In genomic region chr2:239145106-239145505, GRCh38 we compare ENCODE assay signal across 18 cellular contexts.
"Had no signal": no experiment of that assay in that cellular context is flagged by ENCODE, and none has a peak within 500 bp of the region (broad histone marks: within the 10 kb centered on the region; RNA-seq: fewer than 3 reads in every experiment).

No MANE protein-coding gene starts in this region.

- H3K4me3 Mint-ChIP-seq: activated T-helper 1 cell treated with anti-CD3 and anti-CD28 coated beads, Interleukin-12 subunit alpha, Interleukin-12 subunit beta, Interleukin-2, Interleukin-4 antibody, amounts not matched to agents 30 ng/mL and 10 ng/mL and 1 ng/mL, durations not matched to agents 14 hours and 24 hours and 36 hours; naive B cell; neural progenitor cell had no signal

- H3K27me3 Mint-ChIP-seq: naive B cell, progenitor cell of endocrine pancreas had no signal

- H3K27ac Mint-ChIP-seq: activated T-helper 1 cell treated with anti-CD3 and anti-CD28 coated beads, Interleukin-12 subunit alpha, Interleukin-12 subunit beta, Interleukin-2, Interleukin-4 antibody, amounts not matched to agents 30 ng/mL and 10 ng/mL and 1 ng/mL, durations not matched to agents 14 hours and 24 hours and 36 hours; neural progenitor cell; progenitor cell of endocrine pancreas had no signal

- H3K4me1 ChIP-seq: left ventricle myocardium inferior, neural progenitor cell, right atrium auricular region had no signal

- H3K36me3 ChIP-seq: brain microvascular endothelial cell, neural progenitor cell, WERI-Rb-1 had no signal

- H3K9me3 ChIP-seq: left ventricle myocardium inferior, mucosa of descending colon, right atrium auricular region, thyroid gland had no signal

- H3K4me3 ChIP-seq: left ventricle myocardium inferior, mucosa of descending colon, neural progenitor cell, right atrium auricular region, thyroid gland had no signal

- DNase-seq: activated CD4-positive, alpha-beta T cell treated with anti-CD3 and anti-CD28 coated beads, Interleukin-2, amount 50 U/mL, for 4 hours; activated naive CD4-positive, alpha-beta T cell; brain microvascular endothelial cell; cerebellar nuclear complex; effector memory CD4-positive, alpha-beta T cell; hypothalamus; left ventricle myocardium inferior; naive B cell; stimulated activated CD4-positive, alpha-beta T cell treated with anti-CD3 and anti-CD28 coated beads, Interleukin-2, amount 100 ng/mL, for 24 hours; stimulated activated naive CD4-positive, alpha-beta T cell treated with Interleukin-2 at 50 U/mL for 16 hours; SW 1271; thyroid gland; WERI-Rb-1 had no signal

- H3K4me1 Mint-ChIP-seq: neural progenitor cell had no signal

- H3K27me3 ChIP-seq: brain microvascular endothelial cell, neural progenitor cell, right atrium auricular region, thyroid gland had no signal

- ATAC-seq: mucosa of descending colon had no signal

- H3K27ac ChIP-seq: brain microvascular endothelial cell, left ventricle myocardium inferior, neural progenitor cell, right atrium auricular region, thyroid gland, WERI-Rb-1 had no signal

- H3K9me3 Mint-ChIP-seq: activated T-helper 1 cell treated with anti-CD3 and anti-CD28 coated beads, Interleukin-12 subunit alpha, Interleukin-12 subunit beta, Interleukin-2, Interleukin-4 antibody, amounts not matched to agents 30 ng/mL and 10 ng/mL and 1 ng/mL, durations not matched to agents 14 hours and 24 hours and 36 hours; neural progenitor cell had no signal
